1 cellular context compared by ENCODE assay signal in the genomic region with DNA sequence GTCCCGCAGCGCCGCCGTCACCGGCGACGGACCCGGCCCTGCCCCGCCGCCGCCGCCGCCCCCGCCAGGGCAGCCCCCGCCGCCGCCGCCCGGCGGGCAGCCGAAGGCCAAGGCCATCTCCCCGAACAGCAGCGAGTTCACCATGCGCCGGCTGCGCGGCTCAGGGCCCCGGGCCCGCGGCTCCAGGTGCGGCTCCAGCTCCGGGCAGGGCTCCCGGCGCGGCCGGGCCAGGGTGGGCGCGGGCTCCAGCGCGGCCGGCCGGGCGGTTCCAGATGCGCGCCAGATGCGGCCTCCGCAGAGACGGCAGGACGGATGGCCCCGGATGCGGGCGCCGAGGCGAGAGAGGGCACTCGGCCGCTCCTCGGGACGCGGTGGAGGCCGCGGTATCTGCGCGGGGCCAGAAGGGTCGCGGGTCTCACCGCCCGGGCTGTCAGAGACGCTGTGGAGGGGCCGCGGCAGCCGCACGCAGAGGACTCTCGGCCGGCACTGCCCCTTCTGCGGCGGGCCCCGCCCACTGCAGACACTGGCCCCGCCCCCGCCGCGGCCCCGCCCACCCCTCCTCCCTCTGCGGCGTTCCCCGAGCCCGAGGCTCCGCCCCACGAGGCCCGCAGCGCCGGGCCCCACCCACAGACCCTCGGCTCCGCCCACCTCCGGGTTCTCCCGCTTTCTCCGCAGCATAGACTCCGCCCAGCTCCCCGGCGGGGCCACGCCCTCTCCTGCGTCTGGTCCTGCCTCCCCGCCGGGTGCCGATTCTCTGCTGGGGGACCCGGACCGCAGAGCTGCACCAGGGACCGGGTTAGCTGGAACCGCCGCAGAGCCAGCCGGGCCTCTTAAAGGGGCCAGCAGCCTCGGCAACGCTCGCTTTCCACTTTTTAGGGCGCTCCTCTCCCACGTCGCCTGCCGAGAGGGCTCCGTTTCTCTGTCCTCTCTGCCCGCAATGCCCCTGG.
TF ChIP-seq lines count a peak whose summit lies in the region.

Gene IFFO2, minus strand, starts transcription at position 488 of the 947 bp plus-strand sequence. Its CDS starts 344 bp downstream, at position 144.

TF ChIP-seq in H1, 55 proteins besides CTCF, POLR2A, EP300 and RAD21:
- peak; percentile 53; the same call in 1 of the 2 replicates for TF ChIP-seq PHF8 (conservative IDR thresholded peaks at IDR 0.05; ENCODE audit: low read depth, low read length)
- TF ChIP-seq YY1 (IDR thresholded peaks at IDR 0.05; ENCODE audit: low read depth, low read length), result no peak
- TF ChIP-seq GABPA (IDR thresholded peaks at IDR 0.05; ENCODE audit: borderline replicate concordance, insufficient read depth, low read length), result no peak
- no peak for TF ChIP-seq SIRT6 (IDR thresholded peaks at IDR 0.05; ENCODE audit: low read length)
- no peak for TF ChIP-seq NANOG (IDR thresholded peaks at IDR 0.05; ENCODE audit: insufficient read depth, low read depth, low read length, poor library complexity, severe bottlenecking)
- TF ChIP-seq CBX8 (IDR thresholded peaks at IDR 0.05; ENCODE audit: borderline replicate concordance, low read depth, low read length), result no peak
- no peak for TF ChIP-seq CEBPB (IDR thresholded peaks at IDR 0.05; ENCODE audit: low read depth, low read length)
- no peak for TF ChIP-seq USF2 (IDR thresholded peaks at IDR 0.05; ENCODE audit: low read length)
- TF ChIP-seq BCL11A (IDR thresholded peaks at IDR 0.05; ENCODE audit: low read depth in 2 of 2, low read length in 2 of 2), result no peak
- TF ChIP-seq EZH2 (IDR thresholded peaks at IDR 0.05; ENCODE audit: low read depth, low read length, severe bottlenecking), result peak; percentile 31
- no peak for TF ChIP-seq CTBP2 (IDR thresholded peaks at IDR 0.05; ENCODE audit: borderline replicate concordance, insufficient read depth, insufficient read length, low read length)
- no peak for TF ChIP-seq FOSL1 (IDR thresholded peaks at IDR 0.05; ENCODE audit: insufficient read depth, low read depth, low read length)
- TF ChIP-seq BACH1 (IDR thresholded peaks at IDR 0.05; ENCODE audit: low read length), result no peak
- no peak for TF ChIP-seq KDM5A (IDR thresholded peaks at IDR 0.05; ENCODE audit: low read length)
- no peak for TF ChIP-seq SUZ12 (IDR thresholded peaks at IDR 0.05; ENCODE audit: low read length)
- no peak for TF ChIP-seq HDAC2 (IDR thresholded peaks at IDR 0.05; ENCODE audit: borderline replicate concordance in 1 of 2, low read depth in 2 of 2, low read length in 2 of 2)
- TF ChIP-seq CHD1 (IDR thresholded peaks at IDR 0.05; ENCODE audit: low read depth, low read length), result no peak
- no peak for TF ChIP-seq GTF2F1 (IDR thresholded peaks at IDR 0.05; ENCODE audit: borderline replicate concordance, low read depth, low read length)
- no peak for TF ChIP-seq CHD2 (IDR thresholded peaks at IDR 0.05; ENCODE audit: low read length)
- TF ChIP-seq E2F6 (IDR thresholded peaks at IDR 0.05), result no peak
- TF ChIP-seq KDM4A (IDR thresholded peaks at IDR 0.05; ENCODE audit: low read depth, low read length, severe bottlenecking), result peak; percentile 68
- TF ChIP-seq ATF3 (IDR thresholded peaks at IDR 0.05; ENCODE audit: insufficient read depth, low read depth, low read length), result no peak
- peak; percentile 81 for TF ChIP-seq ASH2L (IDR thresholded peaks at IDR 0.05; ENCODE audit: low read length)
- TF ChIP-seq EGR1 (IDR thresholded peaks at IDR 0.05; ENCODE audit: borderline replicate concordance, low read depth, low read length), result no peak
- TF ChIP-seq RBBP5 (IDR thresholded peaks at IDR 0.05; ENCODE audit: borderline replicate concordance, low read depth, low read length), result no peak
- no peak for TF ChIP-seq JUND (IDR thresholded peaks at IDR 0.05; ENCODE audit: low read length)
- TF ChIP-seq RXRA (IDR thresholded peaks at IDR 0.05; ENCODE audit: insufficient read depth, low read depth, low read length), result no peak
- TF ChIP-seq SP4 (IDR thresholded peaks at IDR 0.05; ENCODE audit: low read length), result peak; percentile 61; the same call in 1 of the 2 replicates
- TF ChIP-seq, protein P1, sequence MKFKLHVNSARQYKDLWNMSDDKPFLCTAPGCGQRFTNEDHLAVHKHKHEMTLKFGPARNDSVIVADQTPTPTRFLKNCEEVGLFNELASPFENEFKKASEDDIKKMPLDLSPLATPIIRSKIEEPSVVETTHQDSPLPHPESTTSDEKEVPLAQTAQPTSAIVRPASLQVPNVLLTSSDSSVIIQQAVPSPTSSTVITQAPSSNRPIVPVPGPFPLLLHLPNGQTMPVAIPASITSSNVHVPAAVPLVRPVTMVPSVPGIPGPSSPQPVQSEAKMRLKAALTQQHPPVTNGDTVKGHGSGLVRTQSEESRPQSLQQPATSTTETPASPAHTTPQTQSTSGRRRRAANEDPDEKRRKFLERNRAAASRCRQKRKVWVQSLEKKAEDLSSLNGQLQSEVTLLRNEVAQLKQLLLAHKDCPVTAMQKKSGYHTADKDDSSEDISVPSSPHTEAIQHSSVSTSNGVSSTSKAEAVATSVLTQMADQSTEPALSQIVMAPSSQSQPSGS (IDR thresholded peaks at IDR 0.05; ENCODE audit: low read length), result no peak
- TF ChIP-seq, protein P2, sequence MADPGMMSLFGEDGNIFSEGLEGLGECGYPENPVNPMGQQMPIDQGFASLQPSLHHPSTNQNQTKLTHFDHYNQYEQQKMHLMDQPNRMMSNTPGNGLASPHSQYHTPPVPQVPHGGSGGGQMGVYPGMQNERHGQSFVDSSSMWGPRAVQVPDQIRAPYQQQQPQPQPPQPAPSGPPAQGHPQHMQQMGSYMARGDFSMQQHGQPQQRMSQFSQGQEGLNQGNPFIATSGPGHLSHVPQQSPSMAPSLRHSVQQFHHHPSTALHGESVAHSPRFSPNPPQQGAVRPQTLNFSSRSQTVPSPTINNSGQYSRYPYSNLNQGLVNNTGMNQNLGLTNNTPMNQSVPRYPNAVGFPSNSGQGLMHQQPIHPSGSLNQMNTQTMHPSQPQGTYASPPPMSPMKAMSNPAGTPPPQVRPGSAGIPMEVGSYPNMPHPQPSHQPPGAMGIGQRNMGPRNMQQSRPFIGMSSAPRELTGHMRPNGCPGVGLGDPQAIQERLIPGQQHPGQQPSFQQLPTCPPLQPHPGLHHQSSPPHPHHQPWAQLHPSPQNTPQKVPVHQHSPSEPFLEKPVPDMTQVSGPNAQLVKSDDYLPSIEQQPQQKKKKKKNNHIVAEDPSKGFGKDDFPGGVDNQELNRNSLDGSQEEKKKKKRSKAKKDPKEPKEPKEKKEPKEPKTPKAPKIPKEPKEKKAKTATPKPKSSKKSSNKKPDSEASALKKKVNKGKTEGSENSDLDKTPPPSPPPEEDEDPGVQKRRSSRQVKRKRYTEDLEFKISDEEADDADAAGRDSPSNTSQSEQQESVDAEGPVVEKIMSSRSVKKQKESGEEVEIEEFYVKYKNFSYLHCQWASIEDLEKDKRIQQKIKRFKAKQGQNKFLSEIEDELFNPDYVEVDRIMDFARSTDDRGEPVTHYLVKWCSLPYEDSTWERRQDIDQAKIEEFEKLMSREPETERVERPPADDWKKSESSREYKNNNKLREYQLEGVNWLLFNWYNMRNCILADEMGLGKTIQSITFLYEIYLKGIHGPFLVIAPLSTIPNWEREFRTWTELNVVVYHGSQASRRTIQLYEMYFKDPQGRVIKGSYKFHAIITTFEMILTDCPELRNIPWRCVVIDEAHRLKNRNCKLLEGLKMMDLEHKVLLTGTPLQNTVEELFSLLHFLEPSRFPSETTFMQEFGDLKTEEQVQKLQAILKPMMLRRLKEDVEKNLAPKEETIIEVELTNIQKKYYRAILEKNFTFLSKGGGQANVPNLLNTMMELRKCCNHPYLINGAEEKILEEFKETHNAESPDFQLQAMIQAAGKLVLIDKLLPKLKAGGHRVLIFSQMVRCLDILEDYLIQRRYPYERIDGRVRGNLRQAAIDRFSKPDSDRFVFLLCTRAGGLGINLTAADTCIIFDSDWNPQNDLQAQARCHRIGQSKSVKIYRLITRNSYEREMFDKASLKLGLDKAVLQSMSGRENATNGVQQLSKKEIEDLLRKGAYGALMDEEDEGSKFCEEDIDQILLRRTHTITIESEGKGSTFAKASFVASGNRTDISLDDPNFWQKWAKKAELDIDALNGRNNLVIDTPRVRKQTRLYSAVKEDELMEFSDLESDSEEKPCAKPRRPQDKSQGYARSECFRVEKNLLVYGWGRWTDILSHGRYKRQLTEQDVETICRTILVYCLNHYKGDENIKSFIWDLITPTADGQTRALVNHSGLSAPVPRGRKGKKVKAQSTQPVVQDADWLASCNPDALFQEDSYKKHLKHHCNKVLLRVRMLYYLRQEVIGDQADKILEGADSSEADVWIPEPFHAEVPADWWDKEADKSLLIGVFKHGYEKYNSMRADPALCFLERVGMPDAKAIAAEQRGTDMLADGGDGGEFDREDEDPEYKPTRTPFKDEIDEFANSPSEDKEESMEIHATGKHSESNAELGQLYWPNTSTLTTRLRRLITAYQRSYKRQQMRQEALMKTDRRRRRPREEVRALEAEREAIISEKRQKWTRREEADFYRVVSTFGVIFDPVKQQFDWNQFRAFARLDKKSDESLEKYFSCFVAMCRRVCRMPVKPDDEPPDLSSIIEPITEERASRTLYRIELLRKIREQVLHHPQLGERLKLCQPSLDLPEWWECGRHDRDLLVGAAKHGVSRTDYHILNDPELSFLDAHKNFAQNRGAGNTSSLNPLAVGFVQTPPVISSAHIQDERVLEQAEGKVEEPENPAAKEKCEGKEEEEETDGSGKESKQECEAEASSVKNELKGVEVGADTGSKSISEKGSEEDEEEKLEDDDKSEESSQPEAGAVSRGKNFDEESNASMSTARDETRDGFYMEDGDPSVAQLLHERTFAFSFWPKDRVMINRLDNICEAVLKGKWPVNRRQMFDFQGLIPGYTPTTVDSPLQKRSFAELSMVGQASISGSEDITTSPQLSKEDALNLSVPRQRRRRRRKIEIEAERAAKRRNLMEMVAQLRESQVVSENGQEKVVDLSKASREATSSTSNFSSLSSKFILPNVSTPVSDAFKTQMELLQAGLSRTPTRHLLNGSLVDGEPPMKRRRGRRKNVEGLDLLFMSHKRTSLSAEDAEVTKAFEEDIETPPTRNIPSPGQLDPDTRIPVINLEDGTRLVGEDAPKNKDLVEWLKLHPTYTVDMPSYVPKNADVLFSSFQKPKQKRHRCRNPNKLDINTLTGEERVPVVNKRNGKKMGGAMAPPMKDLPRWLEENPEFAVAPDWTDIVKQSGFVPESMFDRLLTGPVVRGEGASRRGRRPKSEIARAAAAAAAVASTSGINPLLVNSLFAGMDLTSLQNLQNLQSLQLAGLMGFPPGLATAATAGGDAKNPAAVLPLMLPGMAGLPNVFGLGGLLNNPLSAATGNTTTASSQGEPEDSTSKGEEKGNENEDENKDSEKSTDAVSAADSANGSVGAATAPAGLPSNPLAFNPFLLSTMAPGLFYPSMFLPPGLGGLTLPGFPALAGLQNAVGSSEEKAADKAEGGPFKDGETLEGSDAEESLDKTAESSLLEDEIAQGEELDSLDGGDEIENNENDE (IDR thresholded peaks at IDR 0.05; ENCODE audit: insufficient replicate concordance, low read length), result no peak
- no peak for TF ChIP-seq SP2 (IDR thresholded peaks at IDR 0.05; ENCODE audit: low read length)
- no peak for TF ChIP-seq CBX5 (IDR thresholded peaks at IDR 0.05; ENCODE audit: low read depth, low read length)
- TF ChIP-seq POLR2AphosphoS5 (IDR thresholded peaks at IDR 0.05; ENCODE audit: low read depth, low read length), result peak; percentile 64
- no peak for TF ChIP-seq ZNF274 (IDR thresholded peaks at IDR 0.05; ENCODE audit: borderline replicate concordance, extremely low read depth, low read length)
- TF ChIP-seq SIX5 (IDR thresholded peaks at IDR 0.05; ENCODE audit: low read depth, low read length), result no peak
- peak; percentile 91 for TF ChIP-seq TAF1 (IDR thresholded peaks at IDR 0.05; ENCODE audit: low read depth, low read length)
- no peak for TF ChIP-seq SAP30 (IDR thresholded peaks at IDR 0.05; ENCODE audit: insufficient read depth, insufficient replicate concordance, low read length)
- TF ChIP-seq MAFK (IDR thresholded peaks at IDR 0.05; ENCODE audit: low read depth, low read length), result no peak
- 0 out of 4 replicates have a peak, but pooled peaks have one; percentile 10 to 32 for TF ChIP-seq SIN3A (conservative IDR thresholded peaks at IDR 0.05 in 1 of 2, IDR thresholded peaks at IDR 0.05 in 1 of 2; ENCODE audit: low read depth in 1 of 2, low read length in 2 of 2)
- TF ChIP-seq HDAC6 (IDR thresholded peaks at IDR 0.05; ENCODE audit: low read depth, low read length), result no peak
- peak; percentile 9; the same call in 1 of the 2 replicates for TF ChIP-seq SP1 (IDR thresholded peaks at IDR 0.05; ENCODE audit: low read depth, low read length)
- TF ChIP-seq BRCA1 (IDR thresholded peaks at IDR 0.05; ENCODE audit: low read depth, low read length), result no peak
- no peak for TF ChIP-seq NRF1 (IDR thresholded peaks at IDR 0.05; ENCODE audit: low read depth, low read length)
- no peak for TF ChIP-seq KDM1A (IDR thresholded peaks at IDR 0.05; ENCODE audit: borderline replicate concordance, low read length)
- TF ChIP-seq POU5F1 (IDR thresholded peaks at IDR 0.05; ENCODE audit: low read depth, low read length), result no peak
- TF ChIP-seq CREB1 (IDR thresholded peaks at IDR 0.05), result no peak
- no peak for TF ChIP-seq RNF2 (IDR thresholded peaks at IDR 0.05; ENCODE audit: borderline replicate concordance, low read depth, low read length, missing control alignments, poor library complexity, severe bottlenecking)
- TF ChIP-seq, protein P3, sequence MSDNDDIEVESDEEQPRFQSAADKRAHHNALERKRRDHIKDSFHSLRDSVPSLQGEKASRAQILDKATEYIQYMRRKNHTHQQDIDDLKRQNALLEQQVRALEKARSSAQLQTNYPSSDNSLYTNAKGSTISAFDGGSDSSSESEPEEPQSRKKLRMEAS (IDR thresholded peaks at IDR 0.05), result no peak
- no peak for TF ChIP-seq TCF12 (IDR thresholded peaks at IDR 0.05; ENCODE audit: low read depth, low read length)
- TF ChIP-seq RFX5 (IDR thresholded peaks at IDR 0.05; ENCODE audit: borderline replicate concordance, low read depth, low read length), result no peak
- peak; percentile 13 for TF ChIP-seq TAF7 (optimal IDR thresholded peaks at IDR 0.05; ENCODE audit: borderline replicate concordance, low read depth, low read length)
- no peak for TF ChIP-seq TEAD4 (IDR thresholded peaks at IDR 0.05; ENCODE audit: low read depth, low read length)
- peak; percentile 87 for TF ChIP-seq TBP (IDR thresholded peaks at IDR 0.05; ENCODE audit: low read depth, low read length)
